In genomic region chr9:79524266-79524665, GRCh38 we compare ENCODE assay signal across 27 cellular contexts. TPM values are rescaled to one million over a fixed set of nuclear protein-coding genes. Genes with fewer than 3 reads are reported as not detected.
A peak's percentile ranks its signal among the peaks of the same experiment; 100 is the strongest.
DNase-seq lines count a peak whose midpoint lies in the region; FAIRE-seq and TF ChIP-seq lines count a peak whose summit lies in the region.
"Had no signal": no experiment of that assay in that cellular context is flagged by ENCODE, and none has a peak within 500 bp of the region (broad histone marks: within the 10 kb centered on the region; RNA-seq: fewer than 3 reads in every experiment).

No MANE protein-coding gene starts in this region.

- no peak overlapping the region for H3K27ac Mint-ChIP-seq in MCF 10A (ENCODE audit: low read depth, unreplicated experiment)
- H3K27ac Mint-ChIP-seq in astrocyte (ENCODE audit: unreplicated experiment) = peak overlapping the region; percentile 10
- H3K27ac Mint-ChIP-seq: activated CD8-positive, alpha-beta T cell treated with anti-CD3 and anti-CD28 coated beads for 36 hours; activated naive CD8-positive, alpha-beta T cell treated with anti-CD3 and anti-CD28 coated beads for 36 hours; brain; progenitor cell of endocrine pancreas; T-cell had no signal

- H3K27me3 Mint-ChIP-seq in MCF 10A (ENCODE audit: insufficient read depth, unreplicated experiment) (no peaks in the 10 kb centered on the region), astrocyte (ENCODE audit: low read depth, unreplicated experiment) (no peaks in the 10 kb centered on the region)
- H3K27me3 Mint-ChIP-seq: activated CD8-positive, alpha-beta T cell treated with anti-CD3 and anti-CD28 coated beads for 36 hours; activated naive CD8-positive, alpha-beta T cell treated with anti-CD3 and anti-CD28 coated beads for 36 hours had no signal

- H3K4me1 ChIP-seq in breast epithelium (no peaks in the 10 kb centered on the region), astrocyte (ENCODE audit: insufficient read depth, low read length) (no peaks in the 10 kb centered on the region), tibial artery (no peaks in the 10 kb centered on the region)
- H3K4me1 ChIP-seq: BE2C, lower lobe of right lung, SJCRH30 had no signal

- intact Hi-C loops in MCF 10A (cut with micrococcal nuclease) = no loop called here
- intact Hi-C loops in breast epithelium (cut with DNase I; ENCODE audit: low total_unique reads) = no loop called here
- intact Hi-C loops in tibial artery (cut with DNase I; ENCODE audit: low total_unique reads) = no loop called here

- DNase-seq in MCF 10A (ENCODE audit: unreplicated experiment) = peak; percentile 8
- no peak for DNase-seq in breast epithelium (ENCODE audit: low spot score in 2 of 2)
- peak; percentile 64 for DNase-seq in astrocyte (ENCODE audit: low read depth)
- peak; percentile 21 to 66 for DNase-seq in foreskin fibroblast
- DNase-seq in Kasumi-1 (lab: John Stamatoyannopoulos, UW) = no peak
- no peak for DNase-seq in NCI-H774 (lab: John Stamatoyannopoulos, UW)
- no peak for DNase-seq in tibial artery
- DNase-seq in NCI-H2029 treated with DMSO at 0.1 percent for 48 hours (lab: John Stamatoyannopoulos, UW) = no peak
- DNase-seq: activated CD8-positive, alpha-beta T cell treated with anti-CD3 and anti-CD28 coated beads for 36 hours; activated naive CD8-positive, alpha-beta T cell treated with anti-CD3 and anti-CD28 coated beads for 36 hours; BE2C; DMS79; effector memory CD4-positive, alpha-beta T cell; lower lobe of right lung; NCI-H1694 treated with DMSO at 0.1 percent for 48 hours; NCI-H2171 treated with DMSO at 0.1 percent for 48 hours; NCI-H526; SJCRH30; stimulated activated CD8-positive, alpha-beta memory T cell treated with anti-CD3 and anti-CD28 coated beads, Interleukin-4, amount 100 ng/mL, for 48 hours; T-cell had no signal

- H3K4me3 Mint-ChIP-seq in MCF 10A (ENCODE audit: unreplicated experiment) (no peak overlapping the region), astrocyte (ENCODE audit: unreplicated experiment) (no peak overlapping the region)
- H3K4me3 Mint-ChIP-seq: activated CD8-positive, alpha-beta T cell treated with anti-CD3 and anti-CD28 coated beads for 36 hours; activated naive CD8-positive, alpha-beta T cell treated with anti-CD3 and anti-CD28 coated beads for 36 hours; brain; T-cell had no signal

- CTCF ChIA-PET in MCF 10A (lab: Yijun Ruan, JAX) = no interaction called here

- H3K27ac ChIP-seq in breast epithelium (no peak overlapping the region), astrocyte (ENCODE audit: low read depth, low read length) (no peak overlapping the region), tibial artery (no peak overlapping the region)
- H3K27ac ChIP-seq: 22Rv1, KMS-11, lower lobe of right lung, SJCRH30 had no signal

- H3K36me3 Mint-ChIP-seq in MCF 10A (ENCODE audit: insufficient read depth, unreplicated experiment) = no peaks in the 10 kb centered on the region
- H3K36me3 Mint-ChIP-seq in astrocyte (ENCODE audit: low read depth, unreplicated experiment) = no peaks in the 10 kb centered on the region
- H3K36me3 Mint-ChIP-seq: brain had no signal

- POLR2A ChIA-PET in MCF 10A (lab: Yijun Ruan, JAX) = no interaction called here

- no peak overlapping the region for H3K4me2 ChIP-seq in astrocyte (ENCODE audit: low read length)
- H3K4me2 ChIP-seq: KMS-11 had no signal

- BruUV-seq in MCF 10A (replicated peaks; lab: Mats Ljungman, UMichigan) = no TSS peak

- H2AFZ ChIP-seq in astrocyte (ENCODE audit: low read depth, low read length) = no peak overlapping the region

- H3K4me3 ChIP-seq in breast epithelium (no peak overlapping the region), astrocyte (ENCODE audit: insufficient read depth, low read depth, low read length) (no peak overlapping the region), foreskin fibroblast (ENCODE audit: low read depth in 1 of 2, low read length in 2 of 2) (no peak overlapping the region), tibial artery (no peak overlapping the region)
- H3K4me3 ChIP-seq: lower lobe of right lung, SJCRH30 had no signal

- no peak for TF ChIP-seq POLR2A in breast epithelium (IDR thresholded peaks at IDR 0.05)

- H4K20me1 ChIP-seq in astrocyte (ENCODE audit: insufficient read depth, low read length) = no peaks in the 10 kb centered on the region

- H3K79me2 ChIP-seq in astrocyte (ENCODE audit: insufficient read depth, low read length) = no peaks in the 10 kb centered on the region

- FAIRE-seq in astrocyte (lab: Jason Lieb, UNC) = no peak
- FAIRE-seq: colon, GM12892, TTC549 had no signal

- H3K4me1 Mint-ChIP-seq in MCF 10A (ENCODE audit: insufficient read depth, unreplicated experiment) (no peaks in the 10 kb centered on the region), astrocyte (ENCODE audit: low read depth, unreplicated experiment) (no peaks in the 10 kb centered on the region)
- H3K4me1 Mint-ChIP-seq: activated naive CD8-positive, alpha-beta T cell treated with anti-CD3 and anti-CD28 coated beads for 36 hours; brain; T-cell had no signal

- H3K27me3 ChIP-seq in breast epithelium (no peaks in the 10 kb centered on the region), astrocyte (ENCODE audit: insufficient read depth, low read length) (no peaks in the 10 kb centered on the region), tibial artery (no peaks in the 10 kb centered on the region)
- H3K27me3 ChIP-seq: BE2C, SJCRH30 had no signal

- H3K9me3 ChIP-seq in breast epithelium (peaks cover 0 to 8% of the 10 kb centered on the region in 2 donors), astrocyte (ENCODE audit: insufficient read depth, low read depth, low read length) (no peaks in the 10 kb centered on the region), tibial artery (peaks cover 0 to 7% (median 0%) of the 10 kb centered on the region in 3 donors)
- H3K9me3 ChIP-seq: BE2C, lower lobe of right lung, SJCRH30 had no signal

- no peaks in the 10 kb centered on the region for H3K36me3 ChIP-seq in breast epithelium
- no peaks in the 10 kb centered on the region for H3K36me3 ChIP-seq in astrocyte (ENCODE audit: insufficient read depth, low read length)
- no peaks in the 10 kb centered on the region for H3K36me3 ChIP-seq in tibial artery
- H3K36me3 ChIP-seq: BE2C, lower lobe of right lung, SJCRH30 had no signal

- H3K9me3 Mint-ChIP-seq in MCF 10A (ENCODE audit: unreplicated experiment) = no peaks in the 10 kb centered on the region
- H3K9me3 Mint-ChIP-seq in astrocyte (ENCODE audit: unreplicated experiment) = peaks cover 1% of the 10 kb centered on the region

- TF ChIP-seq CTCF in MCF 10A (IDR thresholded peaks at IDR 0.05; ENCODE audit: unreplicated experiment) = no peak
- no peak for TF ChIP-seq CTCF in breast epithelium (IDR thresholded peaks at IDR 0.05)
- TF ChIP-seq CTCF in astrocyte (IDR thresholded peaks at IDR 0.05; ENCODE audit: insufficient read depth, low read depth, low read length) = no peak
- no peak for TF ChIP-seq CTCF in foreskin fibroblast (IDR thresholded peaks at IDR 0.05; ENCODE audit: low read depth, low read length)
- no peak for TF ChIP-seq CTCF in tibial artery (IDR thresholded peaks at IDR 0.05)

- H3K9ac ChIP-seq in astrocyte (ENCODE audit: low read length) = no peak overlapping the region
- H3K9ac ChIP-seq: KMS-11 had no signal

RNA-seq across cellular contexts. Expression of gene TLE4, which starts 47.5 kb away (rescaled TPM):
- total RNA-seq in MCF 10A (2022) (8.7 and 12.3 TPM in 2 replicates), breast epithelium (10 to 100 TPM; 25.0 to 47.0 (median 35.1) TPM), astrocyte (96.3 and 98.5 TPM in 2 replicates)

Comparison
In these comparisons a context has a peak if more than half of its experiments do, and no peak if none do; other contexts are left out.
1. DNase-seq: peak in MCF 10A (single experiment), astrocyte (single experiment) and foreskin fibroblast (2 of 2); none in breast epithelium (0 of 2), Kasumi-1 (0 of 2), NCI-H774 (single experiment), tibial artery (0 of 2) and NCI-H2029 treated with DMSO at 0.1 percent for 48 hours (single experiment).